In genomic region chr1:7838714-7839113, GRCh38 we compare ENCODE assay signal across 32 cellular contexts. TPM values are rescaled to one million over a fixed set of nuclear protein-coding genes. Genes with fewer than 3 reads are reported as not detected.
"Had no signal": no experiment of that assay in that cellular context is flagged by ENCODE, and none has a peak within 500 bp of the region (broad histone marks: within the 10 kb centered on the region; RNA-seq: fewer than 3 reads in every experiment).

No MANE protein-coding gene starts in this region.

- H3K36me3 ChIP-seq: uterus had no signal

- FAIRE-seq: urothelium cell line had no signal

- H3K4me3 ChIP-seq: stomach, suprapubic skin, testis, thoracic aorta, thyroid gland, tibial artery, tibial nerve, transverse colon, upper lobe of left lung, upper lobe of right lung, uterus, vagina had no signal

- DNase-seq: stimulated activated CD4-positive, alpha-beta T cell treated with anti-CD3 and anti-CD28 coated beads, Interleukin-2, amount 100 ng/mL, for 48 hours; stimulated activated CD4-positive, alpha-beta T cell treated with anti-CD3 and anti-CD28 coated beads, Interleukin-4, amount 100 ng/mL, for 1 hour; stimulated activated CD4-positive, alpha-beta T cell treated with anti-CD3 and anti-CD28 coated beads, Interleukin-4, amount 100 ng/mL, for 24 hours; stimulated activated CD4-positive, alpha-beta T cell treated with anti-CD3 and anti-CD28 coated beads, Interleukin-4, amount 100 ng/mL, for 4 hours; stimulated activated CD8-positive, alpha-beta memory T cell treated with anti-CD3 and anti-CD28 coated beads, Interleukin-4, amount 100 ng/mL, for 48 hours; stimulated activated naive B cell treated with anti-CD40 and anti-IgM and Interleukin-4, amounts not matched to agents 10 μg/mL and 1 μg/mL and 100 μg/mL, for 72 hours; stimulated activated naive CD4-positive, alpha-beta T cell; stimulated activated naive CD4-positive, alpha-beta T cell treated with Interleukin-2 at 50 U/mL for 16 hours; stimulated activated naive CD8-positive, alpha-beta T cell treated with anti-CD3 and anti-CD28 coated beads, Interleukin-15, amount 100 ng/mL, for 72 hours; stimulated activated naive CD8-positive, alpha-beta T cell treated with anti-CD3 and anti-CD28 coated beads, Interleukin-15, Interleukin-2, amounts not matched to agents 100 U/mL and 50 U/mL, for 24 hours; stomach; substantia nigra; testis; thyroid gland; tibial artery; transverse colon; trophoblast cell; upper lobe of left lung; upper lobe of right lung; uterus had no signal

- H3K9me3 ChIP-seq: testis, thyroid gland had no signal

- H3K4me3 Mint-ChIP-seq: stimulated activated effector memory CD8-positive, alpha-beta T cell treated with anti-CD3 and anti-CD28 coated beads, Interleukin-12 subunit alpha, Interleukin-12 subunit beta, amount 100 ng/mL, for 72 hours; stimulated activated memory B cell treated with anti-CD40 and anti-IgM and Interleukin-4, amounts not matched to agents 10 μg/mL and 1 μg/mL and 100 μg/mL, for 72 hours; stimulated activated naive B cell treated with anti-CD40 and anti-IgM and Interleukin-4, amounts not matched to agents 10 μg/mL and 1 μg/mL and 100 μg/mL, for 72 hours; stimulated activated naive CD8-positive, alpha-beta T cell treated with anti-CD3 and anti-CD28 coated beads, Interleukin-15, amount 100 ng/mL, for 72 hours; stimulated activated naive CD8-positive, alpha-beta T cell treated with anti-CD3 and anti-CD28 coated beads, Interleukin-15, Interleukin-2, amounts not matched to agents 100 ng/mL and 50 ng/mL, for 24 hours; type B pancreatic cell had no signal

- H3K27me3 ChIP-seq: stomach, suprapubic skin, testis, thyroid gland, tibial artery, tibial nerve, transverse colon, upper lobe of left lung, upper lobe of right lung, uterus, vagina had no signal

- H3K27ac Mint-ChIP-seq: stimulated activated effector memory CD8-positive, alpha-beta T cell treated with anti-CD3 and anti-CD28 coated beads, Interleukin-12 subunit alpha, Interleukin-12 subunit beta, amount 100 ng/mL, for 72 hours; stimulated activated memory B cell treated with anti-CD40 and anti-IgM and Interleukin-4, amounts not matched to agents 10 μg/mL and 1 μg/mL and 100 μg/mL, for 72 hours; stimulated activated naive B cell treated with anti-CD40 and anti-IgM and Interleukin-4, amounts not matched to agents 10 μg/mL and 1 μg/mL and 100 μg/mL, for 72 hours; stimulated activated naive CD8-positive, alpha-beta T cell treated with anti-CD3 and anti-CD28 coated beads, Interleukin-15, amount 100 ng/mL, for 72 hours; stimulated activated naive CD8-positive, alpha-beta T cell treated with anti-CD3 and anti-CD28 coated beads, Interleukin-15, Interleukin-2, amounts not matched to agents 100 ng/mL and 50 ng/mL, for 24 hours; type B pancreatic cell had no signal

- H3K4me1 Mint-ChIP-seq: stimulated activated effector memory CD8-positive, alpha-beta T cell treated with anti-CD3 and anti-CD28 coated beads, Interleukin-12 subunit alpha, Interleukin-12 subunit beta, amount 100 ng/mL, for 72 hours; stimulated activated memory B cell treated with anti-CD40 and anti-IgM and Interleukin-4, amounts not matched to agents 10 μg/mL and 1 μg/mL and 100 μg/mL, for 72 hours; stimulated activated naive B cell treated with anti-CD40 and anti-IgM and Interleukin-4, amounts not matched to agents 10 μg/mL and 1 μg/mL and 100 μg/mL, for 72 hours; stimulated activated naive CD8-positive, alpha-beta T cell treated with anti-CD3 and anti-CD28 coated beads, Interleukin-15, amount 100 ng/mL, for 72 hours had no signal

- H3K27ac ChIP-seq: stomach, suprapubic skin, testis, thoracic aorta, thyroid gland, tibial artery, tibial nerve, transverse colon, upper lobe of left lung, upper lobe of right lung, uterus, vagina had no signal

- H3K4me1 ChIP-seq: stomach, suprapubic skin, testis, thyroid gland, tibial artery, tibial nerve, transverse colon, upper lobe of left lung, upper lobe of right lung, uterus, vagina had no signal

- ATAC-seq: stimulated activated effector memory CD8-positive, alpha-beta T cell treated with anti-CD3 and anti-CD28 coated beads, Interleukin-12 subunit alpha, Interleukin-12 subunit beta, amount 100 ng/mL, for 72 hours; stimulated activated memory B cell treated with anti-CD40 and anti-IgM and Interleukin-4, amounts not matched to agents 10 μg/mL and 1 μg/mL and 100 μg/mL, for 72 hours; stimulated activated naive B cell treated with anti-CD40 and anti-IgM and Interleukin-4, amounts not matched to agents 10 μg/mL and 1 μg/mL and 100 μg/mL, for 72 hours; stimulated activated naive CD8-positive, alpha-beta T cell treated with anti-CD3 and anti-CD28 coated beads, Interleukin-15, amount 100 ng/mL, for 72 hours; stimulated activated naive CD8-positive, alpha-beta T cell treated with anti-CD3 and anti-CD28 coated beads, Interleukin-15, Interleukin-2, amounts not matched to agents 100 U/mL and 50 U/mL, for 24 hours; upper lobe of right lung had no signal

- H3K27me3 Mint-ChIP-seq: stimulated activated memory B cell treated with anti-CD40 and anti-IgM and Interleukin-4, amounts not matched to agents 10 μg/mL and 1 μg/mL and 100 μg/mL, for 72 hours; stimulated activated naive B cell treated with anti-CD40 and anti-IgM and Interleukin-4, amounts not matched to agents 10 μg/mL and 1 μg/mL and 100 μg/mL, for 72 hours; stimulated activated naive CD8-positive, alpha-beta T cell treated with anti-CD3 and anti-CD28 coated beads, Interleukin-15, amount 100 ng/mL, for 72 hours; stimulated activated naive CD8-positive, alpha-beta T cell treated with anti-CD3 and anti-CD28 coated beads, Interleukin-15, Interleukin-2, amounts not matched to agents 100 ng/mL and 50 ng/mL, for 24 hours; type B pancreatic cell had no signal

RNA-seq across cellular contexts. Expression of gene UTS2, which starts 14.2 kb away (rescaled TPM):
- total RNA-seq: suprapubic skin, temporal lobe, testis, thoracic aorta, thyroid gland, transverse colon, upper lobe of left lung, upper lobe of right lung, ureter, uterus had no signal
- polyA plus RNA-seq: stomach, urinary bladder had no signal
